In genomic region chr1:224804220-224804619, GRCh38 we compare ENCODE assay signal across 18 cellular contexts.
A peak's percentile ranks its signal among the peaks of the same experiment; 100 is the strongest.
DNase-seq lines count a peak whose midpoint lies in the region; ATAC-seq lines count a peak whose summit lies in the region.
"Had no signal": no experiment of that assay in that cellular context is flagged by ENCODE, and none has a peak within 500 bp of the region (broad histone marks: within the 10 kb centered on the region; RNA-seq: fewer than 3 reads in every experiment).

No MANE protein-coding gene starts in this region.

- no peaks in the 10 kb centered on the region for H3K36me3 Mint-ChIP-seq in activated naive CD4-positive, alpha-beta T cell treated with anti-CD3 and anti-CD28 coated beads, Interleukin-2, amount 50 U/mL, for 72 hours
- no peaks in the 10 kb centered on the region for H3K36me3 Mint-ChIP-seq in activated T-helper 2 cell treated with anti-CD3 and anti-CD28 coated beads, Interferon-gamma antibody, Interleukin-2, Interleukin-4, amounts not matched to agents 10 μg/mL and 5 μg/mL and 100 μg/mL, durations not matched to agents 14 hours and 24 hours and 36 hours (ENCODE audit: low read depth)
- no peaks in the 10 kb centered on the region for H3K36me3 Mint-ChIP-seq in stimulated activated naive CD8-positive, alpha-beta T cell treated with anti-CD3 and anti-CD28 coated beads, Interleukin-15, Interleukin-2, amounts not matched to agents 100 ng/mL and 50 ng/mL, for 24 hours (ENCODE audit: low read depth)
- H3K36me3 Mint-ChIP-seq: CD14-positive monocyte had no signal

- peaks cover 2% of the 10 kb centered on the region for H3K4me1 Mint-ChIP-seq in activated T-helper 2 cell treated with anti-CD3 and anti-CD28 coated beads, Interferon-gamma antibody, Interleukin-2, Interleukin-4, amounts not matched to agents 10 μg/mL and 5 μg/mL and 100 μg/mL, durations not matched to agents 14 hours and 24 hours and 36 hours (ENCODE audit: low read depth)
- peaks cover 9% of the 10 kb centered on the region for H3K4me1 Mint-ChIP-seq in stimulated activated naive CD8-positive, alpha-beta T cell treated with anti-CD3 and anti-CD28 coated beads, Interleukin-15, Interleukin-2, amounts not matched to agents 100 ng/mL and 50 ng/mL, for 24 hours (ENCODE audit: low read depth)
- H3K4me1 Mint-ChIP-seq: CD14-positive monocyte had no signal

- peak in 1 of 2 donors; percentile 11 for DNase-seq in activated naive CD4-positive, alpha-beta T cell treated with anti-CD3 and anti-CD28 coated beads, Interleukin-2, amount 50 U/mL, for 72 hours (ENCODE audit: low spot score in 2 of 2)
- no peak for DNase-seq in activated naive CD4-positive, alpha-beta T cell (lab: John Stamatoyannopoulos, UW)
- no peak for DNase-seq in activated T-helper 2 cell treated with anti-CD3 and anti-CD28 coated beads, Interferon-gamma antibody, Interleukin-2, Interleukin-4, amounts not matched to agents 10 μg/mL and 5 μg/mL and 100 μg/mL, durations not matched to agents 14 hours and 24 hours and 36 hours (ENCODE audit: low spot score)
- DNase-seq in middle frontal gyrus (ENCODE audit: extremely low spot score, low spot score) (no peak), COLO668 (lab: John Stamatoyannopoulos, UW; ENCODE audit: unreplicated experiment) (no peak)
- DNase-seq: Caco-2, DMS153, H9, NCI-H1048, NCI-H146, NCI-H510A treated with DMSO at 0.1 percent for 48 hours, NCI-H82, PC-9, SJCRH30 had no signal

- H3K27ac Mint-ChIP-seq in activated naive CD4-positive, alpha-beta T cell treated with anti-CD3 and anti-CD28 coated beads, Interleukin-2, amount 50 U/mL, for 72 hours = peak overlapping the region in 1 of 2 donors; percentile 89
- H3K27ac Mint-ChIP-seq in activated T-helper 2 cell treated with anti-CD3 and anti-CD28 coated beads, Interferon-gamma antibody, Interleukin-2, Interleukin-4, amounts not matched to agents 10 μg/mL and 5 μg/mL and 100 μg/mL, durations not matched to agents 14 hours and 24 hours and 36 hours = peak overlapping the region; percentile 40
- H3K27ac Mint-ChIP-seq in stimulated activated naive CD8-positive, alpha-beta T cell treated with anti-CD3 and anti-CD28 coated beads, Interleukin-15, Interleukin-2, amounts not matched to agents 100 ng/mL and 50 ng/mL, for 24 hours = peak overlapping the region; percentile 13
- H3K27ac Mint-ChIP-seq: CD14-positive monocyte, H9 had no signal

- no peaks in the 10 kb centered on the region for H3K27me3 Mint-ChIP-seq in activated T-helper 2 cell treated with anti-CD3 and anti-CD28 coated beads, Interferon-gamma antibody, Interleukin-2, Interleukin-4, amounts not matched to agents 10 μg/mL and 5 μg/mL and 100 μg/mL, durations not matched to agents 14 hours and 24 hours and 36 hours (ENCODE audit: low read depth)
- H3K27me3 Mint-ChIP-seq in stimulated activated naive CD8-positive, alpha-beta T cell treated with anti-CD3 and anti-CD28 coated beads, Interleukin-15, Interleukin-2, amounts not matched to agents 100 ng/mL and 50 ng/mL, for 24 hours = no peaks in the 10 kb centered on the region

- H3K9me3 Mint-ChIP-seq in activated naive CD4-positive, alpha-beta T cell treated with anti-CD3 and anti-CD28 coated beads, Interleukin-2, amount 50 U/mL, for 72 hours = peaks cover 0 to 7% of the 10 kb centered on the region in 2 donors
- H3K9me3 Mint-ChIP-seq in activated T-helper 2 cell treated with anti-CD3 and anti-CD28 coated beads, Interferon-gamma antibody, Interleukin-2, Interleukin-4, amounts not matched to agents 10 μg/mL and 5 μg/mL and 100 μg/mL, durations not matched to agents 14 hours and 24 hours and 36 hours = no peaks in the 10 kb centered on the region
- no peaks in the 10 kb centered on the region for H3K9me3 Mint-ChIP-seq in stimulated activated naive CD8-positive, alpha-beta T cell treated with anti-CD3 and anti-CD28 coated beads, Interleukin-15, Interleukin-2, amounts not matched to agents 100 ng/mL and 50 ng/mL, for 24 hours

- ATAC-seq in activated naive CD4-positive, alpha-beta T cell treated with anti-CD3 and anti-CD28 coated beads, Interleukin-2, amount 50 U/mL, for 72 hours = peak; percentile 53 to 86
- ATAC-seq in HG02678 (IDR thresholded peaks at IDR 0.05; ENCODE audit: unreplicated experiment) (peak; percentile 44), HG02938 (IDR thresholded peaks at IDR 0.05; ENCODE audit: unreplicated experiment) (no peak)

- intact Hi-C loops in activated T-helper 2 cell treated with anti-CD3 and anti-CD28 coated beads, Interferon-gamma antibody, Interleukin-2, Interleukin-4, amounts not matched to agents 10 μg/mL and 5 μg/mL and 100 μg/mL, durations not matched to agents 14 hours and 24 hours and 36 hours (cut with micrococcal nuclease) = no loop called here

- H3K4me3 Mint-ChIP-seq in activated T-helper 2 cell treated with anti-CD3 and anti-CD28 coated beads, Interferon-gamma antibody, Interleukin-2, Interleukin-4, amounts not matched to agents 10 μg/mL and 5 μg/mL and 100 μg/mL, durations not matched to agents 14 hours and 24 hours and 36 hours (ENCODE audit: low read depth) = no peak overlapping the region
- H3K4me3 Mint-ChIP-seq in stimulated activated naive CD8-positive, alpha-beta T cell treated with anti-CD3 and anti-CD28 coated beads, Interleukin-15, Interleukin-2, amounts not matched to agents 100 ng/mL and 50 ng/mL, for 24 hours = no peak overlapping the region
- H3K4me3 Mint-ChIP-seq: H9 had no signal
